Comparison of ENCODE assay signal across 8 cellular contexts in genomic region chr3:149507491-149508324, GRCh38. TPM values are rescaled to one million over a fixed set of nuclear protein-coding genes. Genes with fewer than 3 reads are reported as not detected.
DNase-seq lines count a peak whose midpoint lies in the region; ATAC-seq and TF ChIP-seq lines count a peak whose summit lies in the region.
"Had no signal": no experiment of that assay in that cellular context is flagged by ENCODE, and none has a peak within 500 bp of the region (broad histone marks: within the 10 kb centered on the region; RNA-seq: fewer than 3 reads in every experiment).

No MANE protein-coding gene starts in this region.

- peak overlapping the region; percentile 58 for H3K27ac ChIP-seq in GM23248
- H3K27ac ChIP-seq in heart left ventricle = peak overlapping the region in 2 of 12 donors; percentile 4 to 38
- no peak overlapping the region for H3K27ac ChIP-seq in WERI-Rb-1

- peak overlapping the region; percentile 4 for H3K4me3 Mint-ChIP-seq in stimulated activated naive CD8-positive, alpha-beta T cell treated with anti-CD3 and anti-CD28 coated beads, Interleukin-15, Interleukin-2, amounts not matched to agents 100 ng/mL and 50 ng/mL, for 24 hours

- H3K36me3 ChIP-seq in GM23248 (ENCODE audit: low read depth) (no peaks in the 10 kb centered on the region), heart left ventricle (no peaks in the 10 kb centered on the region), WERI-Rb-1 (no peaks in the 10 kb centered on the region)

- H3K4me2 ChIP-seq in GM23248 (ENCODE audit: unreplicated experiment) = peak overlapping the region; percentile 23

- H4K20me1 ChIP-seq in GM23248 (ENCODE audit: insufficient read depth) = no peaks in the 10 kb centered on the region

- H3K4me3 ChIP-seq in GM23248 (peak overlapping the region; percentile 25), heart left ventricle (peak overlapping the region in 8 of 12 donors; percentile 8 to 45 (median 20)), WERI-Rb-1 (ENCODE audit: low read depth, low read length) (no peak overlapping the region)

- no peak for TF ChIP-seq CTCF in heart left ventricle (IDR thresholded peaks at IDR 0.05)
- TF ChIP-seq CTCF in WERI-Rb-1 (IDR thresholded peaks at IDR 0.05; ENCODE audit: low read depth, low read length) = no peak

- peaks cover 20% of the 10 kb centered on the region for H3K4me1 Mint-ChIP-seq in stimulated activated naive CD8-positive, alpha-beta T cell treated with anti-CD3 and anti-CD28 coated beads, Interleukin-15, Interleukin-2, amounts not matched to agents 100 ng/mL and 50 ng/mL, for 24 hours (ENCODE audit: low read depth)

- no peaks in the 10 kb centered on the region for H3K27me3 ChIP-seq in GM23248 (replicated peaks; ENCODE audit: insufficient read depth)
- H3K27me3 ChIP-seq in heart left ventricle = no peaks in the 10 kb centered on the region
- no peaks in the 10 kb centered on the region for H3K27me3 ChIP-seq in WERI-Rb-1 (ENCODE audit: insufficient read depth, low read depth, severe bottlenecking)

- H3K36me3 Mint-ChIP-seq in stimulated activated naive CD8-positive, alpha-beta T cell treated with anti-CD3 and anti-CD28 coated beads, Interleukin-15, Interleukin-2, amounts not matched to agents 100 ng/mL and 50 ng/mL, for 24 hours (ENCODE audit: low read depth) = no peaks in the 10 kb centered on the region

- no peaks in the 10 kb centered on the region for H3K9me3 ChIP-seq in GM23248 (ENCODE audit: low read depth)
- no peaks in the 10 kb centered on the region for H3K9me3 ChIP-seq in heart left ventricle
- no peaks in the 10 kb centered on the region for H3K9me3 ChIP-seq in WERI-Rb-1 (ENCODE audit: severe bottlenecking)

- peak; percentile 24 to 66 (median 36) for ATAC-seq in heart left ventricle

- H3K9me2 ChIP-seq in GM23248 (ENCODE audit: insufficient read depth) = no peaks in the 10 kb centered on the region

- peak overlapping the region; percentile 65 for H2AFZ ChIP-seq in GM23248

- H3F3A ChIP-seq in GM23248 (ENCODE audit: insufficient read depth) = peaks cover 30% of the 10 kb centered on the region

- no peaks in the 10 kb centered on the region for H3K9me3 Mint-ChIP-seq in stimulated activated naive CD8-positive, alpha-beta T cell treated with anti-CD3 and anti-CD28 coated beads, Interleukin-15, Interleukin-2, amounts not matched to agents 100 ng/mL and 50 ng/mL, for 24 hours

- H3K27me3 Mint-ChIP-seq in stimulated activated naive CD8-positive, alpha-beta T cell treated with anti-CD3 and anti-CD28 coated beads, Interleukin-15, Interleukin-2, amounts not matched to agents 100 ng/mL and 50 ng/mL, for 24 hours = peaks cover 38% of the 10 kb centered on the region

- peak overlapping the region; percentile 22 for H3K27ac Mint-ChIP-seq in stimulated activated naive CD8-positive, alpha-beta T cell treated with anti-CD3 and anti-CD28 coated beads, Interleukin-15, Interleukin-2, amounts not matched to agents 100 ng/mL and 50 ng/mL, for 24 hours

- H3K4me1 ChIP-seq in GM23248 (ENCODE audit: insufficient read depth) (peaks cover 26% of the 10 kb centered on the region), heart left ventricle (peaks cover 0 to 23% (median 2%) of the 10 kb centered on the region in 12 donors)

- 37 to 46% methylated on average over 14 of the region's 14 CpGs for WGBS in GM23248 (ENCODE audit: low coverage in 1 of 2, low lambda C conversion rate in 2 of 2, missing lambda C conversion rate in 2 of 2), 2 experiments
- 40 to 50% (median 45%) methylated on average over 14 of the region's 14 CpGs for WGBS in heart left ventricle, 4 donors

- no peaks in the 10 kb centered on the region for H3K79me2 ChIP-seq in GM23248 (ENCODE audit: insufficient read depth)

- DNase-seq in GM23248 (peak; percentile 54), SK-MEL-5 (ENCODE audit: low read depth, low spot score) (peak; percentile 35), heart left ventricle (no peak), NCI-H146 (lab: John Stamatoyannopoulos, UW) (no peak), WERI-Rb-1 (no peak)
- no peak for DNase-seq in stimulated activated CD4-positive, alpha-beta T cell treated with anti-CD3 and anti-CD28 coated beads, Interleukin-2, amount 100 ng/mL, for 48 hours

- in situ Hi-C loops in GM23248 (cut with MboI) = loop anchor here (25.0 kb wide), 1 partner anchor 680 kb away; no protein-coding TSS in a partner anchor
- in situ Hi-C loops in SK-MEL-5 (cut with HindIII; ENCODE audit: low pct_unique_long_range_greater_than_20kb, low sequenced_read_pairs) = no loop called here

- no peak for TF ChIP-seq POLR2A in heart left ventricle (IDR thresholded peaks at IDR 0.05)

- peak overlapping the region; percentile 23; the same call in 1 of the 2 replicates for H3K9ac ChIP-seq in GM23248

- intact Hi-C loops in heart left ventricle (cut with DNase I) = no loop called here

RNA-seq across cellular contexts. Expression of gene TM4SF4, which starts 33.2 kb away (rescaled TPM):
- total RNA-seq in GM23248 (2014; rRNA removed; shearing (Covaris generic)) = 0.97 TPM in 1 of 2 replicates, not detected in the other
- polyA plus RNA-seq in GM23248 (2016; fragmentation: Nextera tagmentation; extraction: Ambion mirVana) (0.48 and 0.96 TPM in 2 replicates), heart left ventricle (not detected)
- not detected in 2 replicates for total RNA-seq in SK-MEL-5 (2014; rRNA removed; shearing (Covaris generic))
- not detected in 2 replicates for polyA plus RNA-seq in SK-MEL-5 (2015; cell fraction: cytosol; rRNA removed)
- not detected in 2 replicates for polyA plus RNA-seq in SK-MEL-5 (2015; cell fraction: nucleus; rRNA removed)
- not detected for total RNA-seq in heart left ventricle
- polyA plus RNA-seq: neural cell had no signal

Comparison
In these comparisons a context has a peak if more than half of its experiments do, and no peak if none do; other contexts are left out.
1. DNase-seq: peak in GM23248 (single experiment) and SK-MEL-5 (single experiment); none in heart left ventricle (0 of 5), NCI-H146 (single experiment), stimulated activated CD4-positive, alpha-beta T cell treated with anti-CD3 and anti-CD28 coated beads, Interleukin-2, amount 100 ng/mL, for 48 hours (0 of 2) and WERI-Rb-1 (single experiment).